ENCODE assay signal across 1 cellular context in genomic region chr13:73138967-73139491, GRCh38.
TF ChIP-seq lines count a peak whose summit lies in the region.

No MANE protein-coding gene starts in this region.

TF ChIP-seq in HCT116, 20 proteins besides CTCF, POLR2A, EP300 and RAD21 (continued from another document):
- TF ChIP-seq, protein P1, sequence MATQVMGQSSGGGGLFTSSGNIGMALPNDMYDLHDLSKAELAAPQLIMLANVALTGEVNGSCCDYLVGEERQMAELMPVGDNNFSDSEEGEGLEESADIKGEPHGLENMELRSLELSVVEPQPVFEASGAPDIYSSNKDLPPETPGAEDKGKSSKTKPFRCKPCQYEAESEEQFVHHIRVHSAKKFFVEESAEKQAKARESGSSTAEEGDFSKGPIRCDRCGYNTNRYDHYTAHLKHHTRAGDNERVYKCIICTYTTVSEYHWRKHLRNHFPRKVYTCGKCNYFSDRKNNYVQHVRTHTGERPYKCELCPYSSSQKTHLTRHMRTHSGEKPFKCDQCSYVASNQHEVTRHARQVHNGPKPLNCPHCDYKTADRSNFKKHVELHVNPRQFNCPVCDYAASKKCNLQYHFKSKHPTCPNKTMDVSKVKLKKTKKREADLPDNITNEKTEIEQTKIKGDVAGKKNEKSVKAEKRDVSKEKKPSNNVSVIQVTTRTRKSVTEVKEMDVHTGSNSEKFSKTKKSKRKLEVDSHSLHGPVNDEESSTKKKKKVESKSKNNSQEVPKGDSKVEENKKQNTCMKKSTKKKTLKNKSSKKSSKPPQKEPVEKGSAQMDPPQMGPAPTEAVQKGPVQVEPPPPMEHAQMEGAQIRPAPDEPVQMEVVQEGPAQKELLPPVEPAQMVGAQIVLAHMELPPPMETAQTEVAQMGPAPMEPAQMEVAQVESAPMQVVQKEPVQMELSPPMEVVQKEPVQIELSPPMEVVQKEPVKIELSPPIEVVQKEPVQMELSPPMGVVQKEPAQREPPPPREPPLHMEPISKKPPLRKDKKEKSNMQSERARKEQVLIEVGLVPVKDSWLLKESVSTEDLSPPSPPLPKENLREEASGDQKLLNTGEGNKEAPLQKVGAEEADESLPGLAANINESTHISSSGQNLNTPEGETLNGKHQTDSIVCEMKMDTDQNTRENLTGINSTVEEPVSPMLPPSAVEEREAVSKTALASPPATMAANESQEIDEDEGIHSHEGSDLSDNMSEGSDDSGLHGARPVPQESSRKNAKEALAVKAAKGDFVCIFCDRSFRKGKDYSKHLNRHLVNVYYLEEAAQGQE (IDR thresholded peaks at IDR 0.05; ENCODE audit: low read depth): no peak
- TF ChIP-seq YY1 (IDR thresholded peaks at IDR 0.05; ENCODE audit: extremely low read depth, insufficient replicate concordance, low read depth, low read length) (no peak), ATF3 (IDR thresholded peaks at IDR 0.05) (no peak), ZFX (IDR thresholded peaks at IDR 0.05) (no peak), CBX3 (IDR thresholded peaks at IDR 0.05; ENCODE audit: low read depth) (no peak)
